ENCODE assay signal across 12 cellular contexts in the genomic region with DNA sequence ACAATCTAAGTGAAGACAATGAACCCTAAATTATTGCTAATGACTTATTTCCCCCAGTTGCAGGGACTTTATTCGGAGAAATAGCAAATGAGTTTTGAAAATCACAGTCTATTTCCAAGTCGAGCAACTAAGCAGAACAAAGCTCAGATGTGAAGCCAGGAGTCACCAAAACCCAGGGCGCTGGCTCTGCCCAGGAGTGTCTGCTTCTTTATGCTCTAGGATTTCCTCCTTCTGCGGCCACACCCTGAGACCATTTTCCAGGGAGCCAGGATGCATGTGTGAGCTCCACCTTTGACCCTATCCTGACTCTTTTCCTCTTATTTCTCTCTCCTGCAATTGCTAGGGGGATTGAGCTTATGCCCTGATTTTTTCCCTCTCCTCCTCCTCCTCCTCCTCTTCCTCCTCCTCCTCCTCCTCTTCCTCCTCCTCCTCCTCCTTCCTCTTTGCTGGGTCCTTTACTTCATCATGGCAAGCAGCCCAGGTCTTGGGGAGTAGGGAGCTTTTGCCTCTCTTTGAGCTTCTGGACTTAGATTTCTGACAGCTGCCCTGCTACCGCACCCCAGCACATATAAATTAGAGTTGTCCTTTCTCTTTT.
"Had no signal": no experiment of that assay in that cellular context is flagged by ENCODE, and none has a peak within 500 bp of the region (broad histone marks: within the 10 kb centered on the region; RNA-seq: fewer than 3 reads in every experiment).

No MANE protein-coding gene starts in this region.

- H3K36me3 ChIP-seq: ascending aorta, gastrocnemius medialis, prostate gland, sigmoid colon had no signal

- H2AFZ ChIP-seq: hepatocyte had no signal

- H3K27me3 ChIP-seq: ascending aorta, gastrocnemius medialis, hepatocyte, sigmoid colon, testis had no signal

- H3K27ac ChIP-seq: ascending aorta, gastrocnemius medialis, hepatocyte, prostate gland, sigmoid colon, testis had no signal

- ATAC-seq: gastrocnemius medialis; stimulated activated naive CD8-positive, alpha-beta T cell treated with anti-CD3 and anti-CD28 coated beads, Interleukin-15, Interleukin-2, amounts not matched to agents 100 U/mL and 50 U/mL, for 24 hours had no signal

- H3K79me2 ChIP-seq: hepatocyte had no signal

- H3K4me3 ChIP-seq: ascending aorta, gastrocnemius medialis, hepatocyte, prostate gland, sigmoid colon, testis had no signal

- H3K9me3 ChIP-seq: ascending aorta, gastrocnemius medialis, prostate gland, sigmoid colon, testis had no signal

- H3K4me1 ChIP-seq: ascending aorta, gastrocnemius medialis, prostate gland, sigmoid colon, testis had no signal

- H3K4me2 ChIP-seq: hepatocyte had no signal

- DNase-seq: activated CD4-positive, alpha-beta memory T cell treated with anti-CD3 and anti-CD28 coated beads, Interleukin-2, amount 10 ng/mL, durations not matched to agents 7 days and 5 days; gastrocnemius medialis; nephron progenitor cell; sigmoid colon; stimulated activated CD4-positive, alpha-beta T cell treated with anti-CD3 and anti-CD28 coated beads, Interleukin-12 subunit alpha, Interleukin-12 subunit beta, amount 100 ng/mL, for 4 hours; stimulated activated naive CD8-positive, alpha-beta T cell treated with anti-CD3 and anti-CD28 coated beads, Interleukin-15, Interleukin-2, amounts not matched to agents 100 U/mL and 50 U/mL, for 24 hours; SW 1271; T-helper 9 cell; testis had no signal
